8 cellular contexts compared by ENCODE assay signal in genomic region chr6:135451617-135452190, GRCh38. TPM values are rescaled to one million over a fixed set of nuclear protein-coding genes. Genes with fewer than 3 reads are reported as not detected.
DNase-seq lines count a peak whose midpoint lies in the region; ATAC-seq and TF ChIP-seq lines count a peak whose summit lies in the region.

No MANE protein-coding gene starts in this region.

- ATAC-seq in heart left ventricle (no peak), left ventricle myocardium superior (no peak), right lobe of liver (peak; percentile 43 to 68 (median 64)), HG03097 (IDR thresholded peaks at IDR 0.05; ENCODE audit: low FRiP score, unreplicated experiment) (no peak)
- ATAC-seq in activated T-cell treated with anti-CD3 and anti-CD28 coated beads, Interleukin-2, amount 50 U/mL, for 4 hours, result no peak

- TF ChIP-seq CTCF in heart left ventricle (IDR thresholded peaks at IDR 0.05) (peak; percentile 57 to 80 (median 68)), brain (conservative IDR thresholded peaks at IDR 0.05) (peak; percentile 75 to 85), right lobe of liver (IDR thresholded peaks at IDR 0.05) (peak; percentile 58 to 74 (median 66))

- 5 to 24% (median 19%) methylated on average over 2 of the region's 2 CpGs for WGBS in heart left ventricle, 4 donors
- 0% methylated on average over 2 of the region's 2 CpGs for whole genome bisulfite sequencing in right lobe of liver (ENCODE audit: insufficient coverage, low coverage, low lambda C conversion rate, missing lambda C conversion rate)

- H3K27ac Mint-ChIP-seq in brain, result no peak overlapping the region

- no peak for TF ChIP-seq POLR2A in heart left ventricle (IDR thresholded peaks at IDR 0.05)
- no peak for TF ChIP-seq POLR2A in right lobe of liver (IDR thresholded peaks at IDR 0.05)

- H3K36me3 ChIP-seq in heart left ventricle, result peaks cover 0 to 78% (median 13%) of the 10 kb centered on the region in 9 donors
- H3K36me3 ChIP-seq in right lobe of liver, result no peaks in the 10 kb centered on the region

- no peaks in the 10 kb centered on the region for H3K9me3 Mint-ChIP-seq in brain
- H3K9me3 Mint-ChIP-seq in activated T-cell treated with anti-CD3 and anti-CD28 coated beads, Interleukin-2, amount 50 U/mL, for 4 hours, result no peaks in the 10 kb centered on the region

- H3K27me3 ChIP-seq in heart left ventricle, result no peaks in the 10 kb centered on the region
- no peaks in the 10 kb centered on the region for H3K27me3 ChIP-seq in right lobe of liver

- no peak overlapping the region for H3K4me3 Mint-ChIP-seq in brain
- H3K4me3 Mint-ChIP-seq in activated T-cell treated with anti-CD3 and anti-CD28 coated beads, Interleukin-2, amount 50 U/mL, for 4 hours, result no peak overlapping the region

- DNase-seq in heart left ventricle (no peak), left ventricle myocardium superior (no peak), NCI-H2196 treated with DMSO at 0.1 percent for 48 hours (lab: John Stamatoyannopoulos, UW; ENCODE audit: unreplicated experiment) (peak; percentile 23), right lobe of liver (no peak), OCI-M2 (lab: John Stamatoyannopoulos, UW; ENCODE audit: unreplicated experiment) (no peak)
- DNase-seq in activated T-cell treated with anti-CD3 and anti-CD28 coated beads, Interleukin-2, amount 50 U/mL, for 4 hours, result no peak

- no peak overlapping the region for H3K4me3 ChIP-seq in heart left ventricle
- H3K4me3 ChIP-seq in right lobe of liver, result no peak overlapping the region

- H3K27ac ChIP-seq in heart left ventricle (no peak overlapping the region), right lobe of liver (no peak overlapping the region)

- H3K36me3 Mint-ChIP-seq in brain, result peaks cover 6% of the 10 kb centered on the region
- peaks cover 10% of the 10 kb centered on the region for H3K36me3 Mint-ChIP-seq in activated T-cell treated with anti-CD3 and anti-CD28 coated beads, Interleukin-2, amount 50 U/mL, for 4 hours (ENCODE audit: insufficient read depth)

- H3K4me1 Mint-ChIP-seq in brain, result no peaks in the 10 kb centered on the region
- no peaks in the 10 kb centered on the region for H3K4me1 Mint-ChIP-seq in activated T-cell treated with anti-CD3 and anti-CD28 coated beads, Interleukin-2, amount 50 U/mL, for 4 hours (ENCODE audit: low read depth)

- no peaks in the 10 kb centered on the region for H3K9me3 ChIP-seq in heart left ventricle
- H3K9me3 ChIP-seq in right lobe of liver, result no peaks in the 10 kb centered on the region

- intact Hi-C loops in heart left ventricle (cut with DNase I), result loop anchor here in 4 of 10 donors (2.0 to 5.0 kb wide), 3 partner anchors 776 to 866 kb away; no protein-coding TSS in a partner anchor
- intact Hi-C loops in left ventricle myocardium superior (cut with micrococcal nuclease), result no loop called here
- intact Hi-C loops in right lobe of liver (cut with DNase I), result no loop called here

- H3K4me1 ChIP-seq in heart left ventricle (no peaks in the 10 kb centered on the region), right lobe of liver (peaks cover 0 to 9% (median 3%) of the 10 kb centered on the region in 4 donors)

- no peaks in the 10 kb centered on the region for H3K27me3 Mint-ChIP-seq in brain
- no peaks in the 10 kb centered on the region for H3K27me3 Mint-ChIP-seq in activated T-cell treated with anti-CD3 and anti-CD28 coated beads, Interleukin-2, amount 50 U/mL, for 4 hours (ENCODE audit: low read depth)

RNA-seq across cellular contexts. Expression of gene AHI1, which starts 45.8 kb away (rescaled TPM):
- total RNA-seq in heart left ventricle (10 to 100 TPM in 6 of 9 donors, 1 to 10 TPM in 3; 6.3 to 17.1 (median 10.5) TPM), left ventricle myocardium superior (7.9 TPM), right lobe of liver (1 to 10 TPM; 4.7 to 9.2 (median 8.0) TPM)
- polyA plus RNA-seq in heart left ventricle (10 to 100 TPM in 1 of 2 donors, 1 to 10 TPM in 1; 5.7 to 10.3 TPM), brain (ENCODE audit: insufficient read depth, low read depth, low replicate concordance) (9.4 TPM)
- total RNA-seq in activated T-cell treated with anti-CD3 and anti-CD28 coated beads, Interleukin-2, amount 50 U/mL, for 4 hours, result 10 to 100 TPM; 25.3 to 35.5 (median 32.8) TPM

Comparison
In these comparisons a context has a peak if more than half of its experiments do, and no peak if none do; other contexts are left out.
1. ATAC-seq: peak in right lobe of liver (4 of 4); none in heart left ventricle (0 of 4), left ventricle myocardium superior (single experiment), activated T-cell treated with anti-CD3 and anti-CD28 coated beads, Interleukin-2, amount 50 U/mL, for 4 hours (0 of 2) and HG03097 (single experiment).
2. Peak in every context shown above with its lines, with median percentiles within 50 percentile points of each other: CTCF ChIP-seq.